Comparison of ENCODE assay signal across 1 cellular context in the genomic region with DNA sequence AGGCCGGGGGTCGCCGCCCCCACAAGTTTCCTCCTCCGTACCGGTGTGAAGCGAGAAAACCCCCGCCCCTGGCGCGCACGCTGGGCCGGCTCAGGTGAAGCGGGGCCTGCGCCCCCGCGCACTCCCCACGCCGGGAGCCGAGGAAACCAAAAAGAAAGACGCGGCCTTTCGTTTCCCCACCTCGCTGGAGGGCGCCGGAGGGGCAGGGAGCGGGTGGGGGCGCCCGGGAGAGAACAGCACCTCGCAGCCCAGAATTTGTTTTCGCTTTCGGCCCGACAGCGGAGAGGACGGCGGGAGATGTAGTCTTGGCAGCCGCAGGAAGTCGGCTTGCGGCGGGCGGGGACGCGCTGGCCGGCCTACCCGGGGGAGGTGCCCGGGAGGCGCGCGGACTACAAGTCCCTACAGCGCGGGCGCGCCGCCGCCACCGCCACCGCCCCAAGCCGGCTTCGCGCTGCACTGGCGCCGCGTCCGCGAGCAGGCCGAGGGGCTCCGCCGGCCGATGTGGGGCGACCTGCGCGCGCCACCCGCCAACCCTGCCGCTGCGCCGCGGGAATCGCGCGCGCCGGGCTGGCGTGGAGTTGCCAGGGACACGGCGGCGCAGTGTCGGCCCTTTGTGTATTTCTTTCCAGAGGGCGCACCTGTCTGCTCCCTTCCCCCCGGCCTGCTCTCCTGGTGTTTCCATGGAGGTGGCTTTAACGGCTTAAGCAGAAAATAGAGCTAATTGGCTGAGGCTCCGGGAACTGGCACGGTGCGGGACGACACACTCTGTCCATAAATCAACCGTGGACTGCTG.
TF ChIP-seq lines count a peak whose summit lies in the region.

A gene with protein sequence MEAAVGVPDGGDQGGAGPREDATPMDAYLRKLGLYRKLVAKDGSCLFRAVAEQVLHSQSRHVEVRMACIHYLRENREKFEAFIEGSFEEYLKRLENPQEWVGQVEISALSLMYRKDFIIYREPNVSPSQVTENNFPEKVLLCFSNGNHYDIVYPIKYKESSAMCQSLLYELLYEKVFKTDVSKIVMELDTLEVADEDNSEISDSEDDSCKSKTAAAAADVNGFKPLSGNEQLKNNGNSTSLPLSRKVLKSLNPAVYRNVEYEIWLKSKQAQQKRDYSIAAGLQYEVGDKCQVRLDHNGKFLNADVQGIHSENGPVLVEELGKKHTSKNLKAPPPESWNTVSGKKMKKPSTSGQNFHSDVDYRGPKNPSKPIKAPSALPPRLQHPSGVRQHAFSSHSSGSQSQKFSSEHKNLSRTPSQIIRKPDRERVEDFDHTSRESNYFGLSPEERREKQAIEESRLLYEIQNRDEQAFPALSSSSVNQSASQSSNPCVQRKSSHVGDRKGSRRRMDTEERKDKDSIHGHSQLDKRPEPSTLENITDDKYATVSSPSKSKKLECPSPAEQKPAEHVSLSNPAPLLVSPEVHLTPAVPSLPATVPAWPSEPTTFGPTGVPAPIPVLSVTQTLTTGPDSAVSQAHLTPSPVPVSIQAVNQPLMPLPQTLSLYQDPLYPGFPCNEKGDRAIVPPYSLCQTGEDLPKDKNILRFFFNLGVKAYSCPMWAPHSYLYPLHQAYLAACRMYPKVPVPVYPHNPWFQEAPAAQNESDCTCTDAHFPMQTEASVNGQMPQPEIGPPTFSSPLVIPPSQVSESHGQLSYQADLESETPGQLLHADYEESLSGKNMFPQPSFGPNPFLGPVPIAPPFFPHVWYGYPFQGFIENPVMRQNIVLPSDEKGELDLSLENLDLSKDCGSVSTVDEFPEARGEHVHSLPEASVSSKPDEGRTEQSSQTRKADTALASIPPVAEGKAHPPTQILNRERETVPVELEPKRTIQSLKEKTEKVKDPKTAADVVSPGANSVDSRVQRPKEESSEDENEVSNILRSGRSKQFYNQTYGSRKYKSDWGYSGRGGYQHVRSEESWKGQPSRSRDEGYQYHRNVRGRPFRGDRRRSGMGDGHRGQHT (minus strand): TSS at position 292 of the 793 bp plus-strand sequence. CDS start 616 bp downstream, outside the sequence.

TF ChIP-seq in K562, 482 proteins besides CTCF, POLR2A, EP300 and RAD21 (continued from another document and continues in another):
- TF ChIP-seq, protein P1, sequence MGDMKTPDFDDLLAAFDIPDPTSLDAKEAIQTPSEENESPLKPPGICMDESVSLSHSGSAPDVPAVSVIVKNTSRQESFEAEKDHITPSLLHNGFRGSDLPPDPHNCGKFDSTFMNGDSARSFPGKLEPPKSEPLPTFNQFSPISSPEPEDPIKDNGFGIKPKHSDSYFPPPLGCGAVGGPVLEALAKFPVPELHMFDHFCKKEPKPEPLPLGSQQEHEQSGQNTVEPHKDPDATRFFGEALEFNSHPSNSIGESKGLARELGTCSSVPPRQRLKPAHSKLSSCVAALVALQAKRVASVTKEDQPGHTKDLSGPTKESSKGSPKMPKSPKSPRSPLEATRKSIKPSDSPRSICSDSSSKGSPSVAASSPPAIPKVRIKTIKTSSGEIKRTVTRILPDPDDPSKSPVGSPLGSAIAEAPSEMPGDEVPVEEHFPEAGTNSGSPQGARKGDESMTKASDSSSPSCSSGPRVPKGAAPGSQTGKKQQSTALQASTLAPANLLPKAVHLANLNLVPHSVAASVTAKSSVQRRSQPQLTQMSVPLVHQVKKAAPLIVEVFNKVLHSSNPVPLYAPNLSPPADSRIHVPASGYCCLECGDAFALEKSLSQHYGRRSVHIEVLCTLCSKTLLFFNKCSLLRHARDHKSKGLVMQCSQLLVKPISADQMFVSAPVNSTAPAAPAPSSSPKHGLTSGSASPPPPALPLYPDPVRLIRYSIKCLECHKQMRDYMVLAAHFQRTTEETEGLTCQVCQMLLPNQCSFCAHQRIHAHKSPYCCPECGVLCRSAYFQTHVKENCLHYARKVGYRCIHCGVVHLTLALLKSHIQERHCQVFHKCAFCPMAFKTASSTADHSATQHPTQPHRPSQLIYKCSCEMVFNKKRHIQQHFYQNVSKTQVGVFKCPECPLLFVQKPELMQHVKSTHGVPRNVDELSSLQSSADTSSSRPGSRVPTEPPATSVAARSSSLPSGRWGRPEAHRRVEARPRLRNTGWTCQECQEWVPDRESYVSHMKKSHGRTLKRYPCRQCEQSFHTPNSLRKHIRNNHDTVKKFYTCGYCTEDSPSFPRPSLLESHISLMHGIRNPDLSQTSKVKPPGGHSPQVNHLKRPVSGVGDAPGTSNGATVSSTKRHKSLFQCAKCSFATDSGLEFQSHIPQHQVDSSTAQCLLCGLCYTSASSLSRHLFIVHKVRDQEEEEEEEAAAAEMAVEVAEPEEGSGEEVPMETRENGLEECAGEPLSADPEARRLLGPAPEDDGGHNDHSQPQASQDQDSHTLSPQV (IDR thresholded peaks at IDR 0.05) = no peak; the same call in 1 of the 2 replicates
- TF ChIP-seq CBX3 (IDR thresholded peaks at IDR 0.05; ENCODE audit: borderline replicate concordance in 1 of 2, low read length in 2 of 2) (no peak), CCAR2 (IDR thresholded peaks at IDR 0.05; ENCODE audit: low read depth, low read length) (no peak), CBX8 (IDR thresholded peaks at IDR 0.05; ENCODE audit: borderline replicate concordance, extremely low read depth, low read depth, low read length, poor library complexity, severe bottlenecking) (no peak), NCOR1 (IDR thresholded peaks at IDR 0.05) (no peak), DPF2 (IDR thresholded peaks at IDR 0.05) (no peak), TSC22D4 (tag; IDR thresholded peaks at IDR 0.05) (no peak), FUS (optimal IDR thresholded peaks at IDR 0.05; ENCODE audit: low read depth, low read length) (no peak), SLC30A9 (CRISPR knock-in tag; IDR thresholded peaks at IDR 0.05) (no peak), ZNF124 (CRISPR knock-in tag; IDR thresholded peaks at IDR 0.05) (no peak), RBFOX2 (IDR thresholded peaks at IDR 0.05; ENCODE audit: low read depth, low read length) (peak; percentile 93), GATAD2B (IDR thresholded peaks at IDR 0.05; ENCODE audit: borderline replicate concordance) (peak; percentile 79; the same call in 1 of the 2 replicates), SREBF2 (CRISPR knock-in tag; IDR thresholded peaks at IDR 0.05) (no peak), TEAD2 (tag; IDR thresholded peaks at IDR 0.05) (no peak), RBM34 (IDR thresholded peaks at IDR 0.05; ENCODE audit: borderline replicate concordance, insufficient read depth, low read length) (no peak), SAP30 (IDR thresholded peaks at IDR 0.05; ENCODE audit: borderline replicate concordance, insufficient read depth, low read depth, low read length, poor library complexity, severe bottlenecking) (peak; percentile 69), CBFB (CRISPR knock-in tag; IDR thresholded peaks at IDR 0.05) (no peak), ZFX (CRISPR knock-in tag; IDR thresholded peaks at IDR 0.05) (peak; percentile 89), ZFP36 (IDR thresholded peaks at IDR 0.05; ENCODE audit: low read depth, low read length, partially characterized antibody) (peak; percentile 21), JUND (IDR thresholded peaks at IDR 0.05; ENCODE audit: borderline replicate concordance, low read depth, low read length) (0 out of 2 replicates have a peak, but pooled peaks have one; percentile 24), JUND (tag; IDR thresholded peaks at IDR 0.05; ENCODE audit: borderline replicate concordance, low read depth, low read length) (no peak), ZNF134 (CRISPR knock-in tag; conservative IDR thresholded peaks at IDR 0.05) (no peak), PTTG1 (tag; IDR thresholded peaks at IDR 0.05; ENCODE audit: low read depth) (no peak)
- TF ChIP-seq, protein P2, sequence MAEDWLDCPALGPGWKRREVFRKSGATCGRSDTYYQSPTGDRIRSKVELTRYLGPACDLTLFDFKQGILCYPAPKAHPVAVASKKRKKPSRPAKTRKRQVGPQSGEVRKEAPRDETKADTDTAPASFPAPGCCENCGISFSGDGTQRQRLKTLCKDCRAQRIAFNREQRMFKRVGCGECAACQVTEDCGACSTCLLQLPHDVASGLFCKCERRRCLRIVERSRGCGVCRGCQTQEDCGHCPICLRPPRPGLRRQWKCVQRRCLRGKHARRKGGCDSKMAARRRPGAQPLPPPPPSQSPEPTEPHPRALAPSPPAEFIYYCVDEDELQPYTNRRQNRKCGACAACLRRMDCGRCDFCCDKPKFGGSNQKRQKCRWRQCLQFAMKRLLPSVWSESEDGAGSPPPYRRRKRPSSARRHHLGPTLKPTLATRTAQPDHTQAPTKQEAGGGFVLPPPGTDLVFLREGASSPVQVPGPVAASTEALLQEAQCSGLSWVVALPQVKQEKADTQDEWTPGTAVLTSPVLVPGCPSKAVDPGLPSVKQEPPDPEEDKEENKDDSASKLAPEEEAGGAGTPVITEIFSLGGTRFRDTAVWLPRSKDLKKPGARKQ (CRISPR knock-in tag; IDR thresholded peaks at IDR 0.05) = no peak
- TF ChIP-seq, protein P3, sequence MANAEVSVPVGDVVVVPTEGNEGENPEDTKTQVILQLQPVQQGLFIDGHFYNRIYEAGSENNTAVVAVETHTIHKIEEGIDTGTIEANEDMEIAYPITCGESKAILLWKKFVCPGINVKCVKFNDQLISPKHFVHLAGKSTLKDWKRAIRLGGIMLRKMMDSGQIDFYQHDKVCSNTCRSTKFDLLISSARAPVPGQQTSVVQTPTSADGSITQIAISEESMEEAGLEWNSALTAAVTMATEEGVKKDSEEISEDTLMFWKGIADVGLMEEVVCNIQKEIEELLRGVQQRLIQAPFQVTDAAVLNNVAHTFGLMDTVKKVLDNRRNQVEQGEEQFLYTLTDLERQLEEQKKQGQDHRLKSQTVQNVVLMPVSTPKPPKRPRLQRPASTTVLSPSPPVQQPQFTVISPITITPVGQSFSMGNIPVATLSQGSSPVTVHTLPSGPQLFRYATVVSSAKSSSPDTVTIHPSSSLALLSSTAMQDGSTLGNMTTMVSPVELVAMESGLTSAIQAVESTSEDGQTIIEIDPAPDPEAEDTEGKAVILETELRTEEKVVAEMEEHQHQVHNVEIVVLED (CRISPR knock-in tag; IDR thresholded peaks at IDR 0.05) = peak; percentile 90
- TF ChIP-seq, protein P4, sequence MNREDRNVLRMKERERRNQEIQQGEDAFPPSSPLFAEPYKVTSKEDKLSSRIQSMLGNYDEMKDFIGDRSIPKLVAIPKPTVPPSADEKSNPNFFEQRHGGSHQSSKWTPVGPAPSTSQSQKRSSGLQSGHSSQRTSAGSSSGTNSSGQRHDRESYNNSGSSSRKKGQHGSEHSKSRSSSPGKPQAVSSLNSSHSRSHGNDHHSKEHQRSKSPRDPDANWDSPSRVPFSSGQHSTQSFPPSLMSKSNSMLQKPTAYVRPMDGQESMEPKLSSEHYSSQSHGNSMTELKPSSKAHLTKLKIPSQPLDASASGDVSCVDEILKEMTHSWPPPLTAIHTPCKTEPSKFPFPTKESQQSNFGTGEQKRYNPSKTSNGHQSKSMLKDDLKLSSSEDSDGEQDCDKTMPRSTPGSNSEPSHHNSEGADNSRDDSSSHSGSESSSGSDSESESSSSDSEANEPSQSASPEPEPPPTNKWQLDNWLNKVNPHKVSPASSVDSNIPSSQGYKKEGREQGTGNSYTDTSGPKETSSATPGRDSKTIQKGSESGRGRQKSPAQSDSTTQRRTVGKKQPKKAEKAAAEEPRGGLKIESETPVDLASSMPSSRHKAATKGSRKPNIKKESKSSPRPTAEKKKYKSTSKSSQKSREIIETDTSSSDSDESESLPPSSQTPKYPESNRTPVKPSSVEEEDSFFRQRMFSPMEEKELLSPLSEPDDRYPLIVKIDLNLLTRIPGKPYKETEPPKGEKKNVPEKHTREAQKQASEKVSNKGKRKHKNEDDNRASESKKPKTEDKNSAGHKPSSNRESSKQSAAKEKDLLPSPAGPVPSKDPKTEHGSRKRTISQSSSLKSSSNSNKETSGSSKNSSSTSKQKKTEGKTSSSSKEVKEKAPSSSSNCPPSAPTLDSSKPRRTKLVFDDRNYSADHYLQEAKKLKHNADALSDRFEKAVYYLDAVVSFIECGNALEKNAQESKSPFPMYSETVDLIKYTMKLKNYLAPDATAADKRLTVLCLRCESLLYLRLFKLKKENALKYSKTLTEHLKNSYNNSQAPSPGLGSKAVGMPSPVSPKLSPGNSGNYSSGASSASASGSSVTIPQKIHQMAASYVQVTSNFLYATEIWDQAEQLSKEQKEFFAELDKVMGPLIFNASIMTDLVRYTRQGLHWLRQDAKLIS (CRISPR knock-in tag; IDR thresholded peaks at IDR 0.05) = no peak
- TF ChIP-seq, protein P5, sequence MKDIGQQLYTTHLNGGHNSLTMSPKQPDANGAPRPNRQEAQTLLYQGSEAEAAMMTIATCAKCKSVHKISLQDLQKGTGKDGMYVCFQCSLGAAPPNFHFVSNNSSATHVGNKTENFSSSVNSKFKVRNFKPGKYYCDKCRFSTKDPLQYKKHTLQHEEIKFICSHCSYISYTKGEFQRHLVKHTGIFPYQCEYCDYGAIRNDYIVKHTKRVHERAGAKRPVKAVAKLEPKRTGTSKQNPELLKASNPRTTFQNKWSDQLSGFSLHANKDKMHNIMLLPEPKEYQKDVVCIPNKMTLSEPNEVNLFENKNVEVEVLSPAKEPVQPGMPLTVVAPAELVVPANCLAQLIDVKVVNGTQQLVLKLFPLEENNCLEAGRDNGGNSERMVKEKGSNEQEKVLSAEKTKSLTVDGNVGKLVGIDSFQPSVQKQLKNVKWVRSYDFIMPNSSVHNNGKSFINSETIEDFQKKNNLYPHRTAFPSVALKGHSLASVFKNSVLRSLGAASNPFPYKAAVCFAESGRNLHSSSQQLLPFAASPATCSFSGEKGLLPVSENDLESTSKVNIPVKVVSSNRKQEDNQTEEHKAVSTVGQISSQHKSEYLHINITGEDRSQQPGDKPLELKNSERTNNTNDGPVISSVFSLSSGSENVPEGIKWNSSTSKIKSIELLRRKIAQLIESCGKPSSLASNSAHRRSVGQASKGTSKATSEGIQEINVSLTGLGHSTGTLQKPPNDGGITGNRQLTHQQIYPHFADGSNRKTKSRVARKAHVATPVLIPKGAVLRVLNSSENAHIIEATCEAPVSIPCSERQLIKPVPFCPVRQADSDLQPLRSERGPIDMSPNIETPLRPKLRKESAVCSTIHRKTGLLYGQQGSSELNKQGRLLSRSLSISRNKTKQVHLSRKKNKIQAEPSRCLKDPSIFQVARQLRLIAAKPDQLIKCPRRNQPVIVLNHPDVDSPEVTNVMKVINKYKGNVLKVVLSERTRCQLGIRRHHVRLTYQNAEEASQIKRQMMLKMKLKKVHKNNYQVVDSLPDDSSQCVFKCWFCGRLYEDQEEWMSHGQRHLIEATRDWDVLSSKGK (CRISPR knock-in tag; IDR thresholded peaks at IDR 0.05) = no peak
- TF ChIP-seq, protein P6, sequence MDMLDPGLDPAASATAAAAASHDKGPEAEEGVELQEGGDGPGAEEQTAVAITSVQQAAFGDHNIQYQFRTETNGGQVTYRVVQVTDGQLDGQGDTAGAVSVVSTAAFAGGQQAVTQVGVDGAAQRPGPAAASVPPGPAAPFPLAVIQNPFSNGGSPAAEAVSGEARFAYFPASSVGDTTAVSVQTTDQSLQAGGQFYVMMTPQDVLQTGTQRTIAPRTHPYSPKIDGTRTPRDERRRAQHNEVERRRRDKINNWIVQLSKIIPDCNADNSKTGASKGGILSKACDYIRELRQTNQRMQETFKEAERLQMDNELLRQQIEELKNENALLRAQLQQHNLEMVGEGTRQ (CRISPR knock-in tag; IDR thresholded peaks at IDR 0.05) = no peak
- TF ChIP-seq, protein P7, sequence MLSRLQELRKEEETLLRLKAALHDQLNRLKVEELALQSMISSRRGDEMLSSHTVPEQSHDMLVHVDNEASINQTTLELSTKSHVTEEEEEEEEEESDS (CRISPR knock-in tag; IDR thresholded peaks at IDR 0.05) = no peak
- TF ChIP-seq, protein P8, sequence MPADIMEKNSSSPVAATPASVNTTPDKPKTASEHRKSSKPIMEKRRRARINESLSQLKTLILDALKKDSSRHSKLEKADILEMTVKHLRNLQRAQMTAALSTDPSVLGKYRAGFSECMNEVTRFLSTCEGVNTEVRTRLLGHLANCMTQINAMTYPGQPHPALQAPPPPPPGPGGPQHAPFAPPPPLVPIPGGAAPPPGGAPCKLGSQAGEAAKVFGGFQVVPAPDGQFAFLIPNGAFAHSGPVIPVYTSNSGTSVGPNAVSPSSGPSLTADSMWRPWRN (IDR thresholded peaks at IDR 0.05; ENCODE audit: low read depth) = 0 out of 2 replicates have a peak, but pooled peaks have one; percentile 19
- TF ChIP-seq, protein P9, sequence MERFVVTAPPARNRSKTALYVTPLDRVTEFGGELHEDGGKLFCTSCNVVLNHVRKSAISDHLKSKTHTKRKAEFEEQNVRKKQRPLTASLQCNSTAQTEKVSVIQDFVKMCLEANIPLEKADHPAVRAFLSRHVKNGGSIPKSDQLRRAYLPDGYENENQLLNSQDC (CRISPR knock-in tag; IDR thresholded peaks at IDR 0.05) = peak; percentile 30; the same call in 1 of the 2 replicates
